9 cellular contexts compared by ENCODE assay signal in the genomic region with DNA sequence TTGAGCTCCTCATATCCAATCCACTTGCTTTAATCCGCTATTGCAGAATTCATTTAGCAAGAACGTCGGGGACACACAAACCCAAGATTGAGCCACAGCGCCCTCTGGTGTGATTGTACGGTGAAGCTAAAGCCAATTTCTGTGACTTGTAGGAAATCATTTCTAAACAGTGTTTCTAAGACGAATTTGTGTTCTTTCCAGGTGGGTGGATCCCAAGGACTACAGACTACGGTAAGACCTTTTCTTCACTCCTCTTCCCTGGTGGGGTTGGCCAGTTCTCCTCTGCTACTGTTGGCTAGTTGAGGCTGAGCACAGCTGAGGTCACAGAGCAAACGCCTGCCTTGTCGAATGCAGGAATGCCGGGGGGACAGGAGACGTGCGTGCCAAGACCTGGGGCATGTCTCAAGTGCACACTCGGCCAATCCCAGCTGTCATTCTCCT. TPM values are rescaled to one million over a fixed set of nuclear protein-coding genes. Genes with fewer than 3 reads are reported as not detected.
DNase-seq lines count a peak whose midpoint lies in the region; ATAC-seq and TF ChIP-seq lines count a peak whose summit lies in the region.
"Had no signal": no experiment of that assay in that cellular context is flagged by ENCODE, and none has a peak within 500 bp of the region (broad histone marks: within the 10 kb centered on the region; RNA-seq: fewer than 3 reads in every experiment).

No MANE protein-coding gene starts in this region.

- H3K4me1 ChIP-seq in right atrium auricular region, result peaks cover 0 to 7% of the 10 kb centered on the region in 2 donors

- no peaks in the 10 kb centered on the region for H3K36me3 ChIP-seq in right atrium auricular region

- ATAC-seq in sciatic nerve, result peak; percentile 75
- ATAC-seq in HG02970 (IDR thresholded peaks at IDR 0.05; ENCODE audit: low FRiP score, unreplicated experiment), result no peak
- ATAC-seq in HG03280 (IDR thresholded peaks at IDR 0.05; ENCODE audit: unreplicated experiment), result no peak

- no peaks in the 10 kb centered on the region for H3K9me3 ChIP-seq in right atrium auricular region

- H3K27me3 ChIP-seq in right atrium auricular region, result no peaks in the 10 kb centered on the region

- no peak overlapping the region for H3K27ac ChIP-seq in right atrium auricular region
- H3K27ac ChIP-seq: epithelial cell of prostate had no signal

- intact Hi-C loops in sciatic nerve (cut with DNase I), result loop anchor here (5.0 to 10.0 kb wide), 2 partner anchors 223 to 271 kb away; no protein-coding TSS in a partner anchor

- TF ChIP-seq CTCF in right atrium auricular region (IDR thresholded peaks at IDR 0.05), result peak; percentile 71 to 88

- peak overlapping the region in 1 of 2 donors; percentile 22 for H3K4me3 ChIP-seq in right atrium auricular region

- DNase-seq in EL, result peak; percentile 68
- DNase-seq in NAMALWA (ENCODE audit: low spot score), result peak; percentile 79
- DNase-seq in SW 1271 (lab: John Stamatoyannopoulos, UW), result peak; percentile 22 to 59
- peak in 55 of 58 donors; percentile 19 to 84 (median 64) for DNase-seq in anterior cingulate cortex (lab: John Stamatoyannopoulos, UW)
- peak; percentile 89 for DNase-seq in right atrium auricular region (ENCODE audit: low spot score)
- peak; percentile 90 for DNase-seq in sciatic nerve (ENCODE audit: low spot score)

RNA-seq across cellular contexts. Expression of a gene that starts 5.2 kb away (rescaled TPM):
- total RNA-seq in right atrium auricular region (under 1 TPM in 1 of 2 donors, not detected in 1; 0.08 TPM), sciatic nerve (not detected)
